ENCODE assay signal across 28 cellular contexts in the genomic region with DNA sequence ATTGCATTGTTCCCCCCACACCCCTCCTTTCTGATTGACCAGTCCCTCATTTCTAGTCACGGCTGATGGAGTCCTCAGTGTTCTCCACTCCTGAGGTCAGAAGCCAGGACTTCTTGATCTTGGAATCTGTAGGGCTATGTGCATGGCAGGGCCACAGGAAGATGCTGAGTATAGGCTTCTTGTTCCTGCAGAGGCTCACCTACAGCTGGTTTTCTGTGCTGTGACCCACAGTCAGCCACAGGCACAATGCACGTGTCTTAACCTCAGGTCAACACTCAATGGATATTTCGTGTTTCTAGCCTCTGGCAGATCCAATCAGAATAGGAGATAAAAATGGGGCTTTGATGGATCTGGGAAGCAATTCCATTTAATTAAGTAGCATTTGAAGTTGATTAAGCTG. TPM values are rescaled to one million over a fixed set of nuclear protein-coding genes. Genes with fewer than 3 reads are reported as not detected.
DNase-seq lines count a peak whose midpoint lies in the region; ATAC-seq and TF ChIP-seq lines count a peak whose summit lies in the region.
"Had no signal": no experiment of that assay in that cellular context is flagged by ENCODE, and none has a peak within 500 bp of the region (broad histone marks: within the 10 kb centered on the region; RNA-seq: fewer than 3 reads in every experiment).

No MANE protein-coding gene starts in this region.

- no peak overlapping the region for H3K4ac ChIP-seq in neuronal stem cell (ENCODE audit: low read length)

- H3K9me3 Mint-ChIP-seq in activated CD8-positive, alpha-beta T cell treated with anti-CD3 and anti-CD28 coated beads for 36 hours, result no peaks in the 10 kb centered on the region
- H3K9me3 Mint-ChIP-seq: CD4-positive, alpha-beta memory T cell had no signal

- CTCF ChIA-PET in activated CD8-positive, alpha-beta T cell treated with anti-CD3 and anti-CD28 coated beads for 36 hours (lab: Charles Lee), result interaction anchor here (1.5 to 1.6 kb wide), 2 partner anchors 27 to 33 kb away, joined by 4 to 5 read pairs; no protein-coding TSS in a partner anchor

- POLR2A ChIA-PET in activated CD8-positive, alpha-beta T cell treated with anti-CD3 and anti-CD28 coated beads for 36 hours (lab: Charles Lee), result no interaction called here

- H3K27ac ChIP-seq in neuronal stem cell (replicated peaks; ENCODE audit: low read length), result no peak overlapping the region
- H3K27ac ChIP-seq: BLaER1 had no signal

- H3K27me3 Mint-ChIP-seq in activated CD8-positive, alpha-beta T cell treated with anti-CD3 and anti-CD28 coated beads for 36 hours, result peaks cover 3% of the 10 kb centered on the region
- H3K27me3 Mint-ChIP-seq: CD4-positive, CD25-positive, alpha-beta regulatory T cell had no signal

- H3K27me3 ChIP-seq in neuronal stem cell (ENCODE audit: control insufficient read depth in 3 of 3, insufficient read depth in 3 of 3, low read depth in 1 of 3, low read length in 3 of 3), result peaks cover 0 to 8% (median 0%) of the 10 kb centered on the region in 3 experiments
- H3K27me3 ChIP-seq: BLaER1 had no signal

- DNase-seq in SK-N-DZ (ENCODE audit: low spot score) (peak; percentile 38), islet precursor cell (peak; percentile 16), neuronal stem cell (ENCODE audit: low spot score) (no peak), AG20443 (ENCODE audit: low spot score) (no peak), AG08395 (ENCODE audit: low spot score) (no peak)
- no peak for DNase-seq in activated CD8-positive, alpha-beta T cell treated with anti-CD3 and anti-CD28 coated beads for 36 hours
- DNase-seq: 8988T; ACHN; BE2C; C1 segment of cervical spinal cord; CD4-positive, alpha-beta memory T cell; CD4-positive, CD25-positive, alpha-beta regulatory T cell; CD8-positive, alpha-beta memory T cell; COR-L47; DMS 273 treated with DMSO at 0.1 percent for 48 hours; DMS153; DMS53; DMS79; DND-41; EL; GF-D8 had no signal

- H4K91ac ChIP-seq in neuronal stem cell (ENCODE audit: low read depth, low read length, poor library complexity), result no peak overlapping the region

- no peak overlapping the region for H2BK5ac ChIP-seq in neuronal stem cell (ENCODE audit: low read length)

- H3K23ac ChIP-seq in neuronal stem cell (ENCODE audit: low read depth, low read length, poor library complexity), result no peak overlapping the region

- no peaks in the 10 kb centered on the region for H3K9me3 ChIP-seq in neuronal stem cell (replicated peaks in 1 of 2; ENCODE audit: control insufficient read depth in 2 of 2, insufficient read depth in 1 of 2, low read depth in 1 of 2, low read length in 2 of 2)
- H3K9me3 ChIP-seq: BE2C, BLaER1 had no signal

- H3K27ac Mint-ChIP-seq in activated CD8-positive, alpha-beta T cell treated with anti-CD3 and anti-CD28 coated beads for 36 hours, result no peak overlapping the region
- H3K27ac Mint-ChIP-seq: CD14-positive monocyte; CD4-positive, alpha-beta memory T cell; CD4-positive, CD25-positive, alpha-beta regulatory T cell; CD8-positive, alpha-beta memory T cell had no signal

- no peak overlapping the region for H2AFZ ChIP-seq in neuronal stem cell (ENCODE audit: low read length)

- H3K36me3 Mint-ChIP-seq in activated CD8-positive, alpha-beta T cell treated with anti-CD3 and anti-CD28 coated beads for 36 hours (ENCODE audit: low read depth), result no peaks in the 10 kb centered on the region
- H3K36me3 Mint-ChIP-seq: CD14-positive monocyte; CD4-positive, alpha-beta memory T cell; CD4-positive, CD25-positive, alpha-beta regulatory T cell; CD8-positive, alpha-beta memory T cell had no signal

- no peak overlapping the region for H2BK12ac ChIP-seq in neuronal stem cell (ENCODE audit: low read length)

- no peak overlapping the region for H3K18ac ChIP-seq in neuronal stem cell (ENCODE audit: low read length)

- no peak overlapping the region for H4K8ac ChIP-seq in neuronal stem cell (ENCODE audit: low read depth, low read length)

- H2BK15ac ChIP-seq in neuronal stem cell (ENCODE audit: low read length), result no peak overlapping the region

- WGBS in neuronal stem cell (ENCODE audit: extremely low coverage in 2 of 2, insufficient read length in 2 of 2, insufficient replicate concordance in 1 of 2), 2 donors, result no CpG with 5 or more reads among the region's 3 CpGs

- H3K4me3 ChIP-seq in neuronal stem cell (ENCODE audit: low read length in 2 of 2), result no peak overlapping the region
- H3K4me3 ChIP-seq: BLaER1 had no signal

- no peak overlapping the region for H2BK120ac ChIP-seq in neuronal stem cell (ENCODE audit: low read depth, low read length)

- no peaks in the 10 kb centered on the region for H3K36me3 ChIP-seq in neuronal stem cell (replicated peaks in 1 of 2; ENCODE audit: control insufficient read depth in 2 of 2, insufficient read depth in 2 of 2, low read length in 2 of 2)
- H3K36me3 ChIP-seq: BE2C, BLaER1 had no signal

- no peak overlapping the region for H2AK5ac ChIP-seq in neuronal stem cell (ENCODE audit: low read depth, low read length)

- no peak for TF ChIP-seq CTCF in activated CD8-positive, alpha-beta T cell treated with anti-CD3 and anti-CD28 coated beads for 36 hours (IDR thresholded peaks at IDR 0.05)

- H3K4me3 Mint-ChIP-seq in activated CD8-positive, alpha-beta T cell treated with anti-CD3 and anti-CD28 coated beads for 36 hours, result no peak overlapping the region
- H3K4me3 Mint-ChIP-seq: CD14-positive monocyte; CD4-positive, alpha-beta memory T cell; CD4-positive, CD25-positive, alpha-beta regulatory T cell; CD8-positive, alpha-beta memory T cell had no signal

- peaks cover 0 to 7% of the 10 kb centered on the region in 2 donors for H3K4me1 ChIP-seq in neuronal stem cell (ENCODE audit: control insufficient read depth in 2 of 2, insufficient read depth in 1 of 2, low read depth in 1 of 2, low read length in 2 of 2)
- H3K4me1 ChIP-seq: BE2C, BLaER1 had no signal

- H3K4me1 Mint-ChIP-seq in activated CD8-positive, alpha-beta T cell treated with anti-CD3 and anti-CD28 coated beads for 36 hours (ENCODE audit: low read depth), result no peaks in the 10 kb centered on the region
- H3K4me1 Mint-ChIP-seq: CD14-positive monocyte; CD4-positive, alpha-beta memory T cell; CD4-positive, CD25-positive, alpha-beta regulatory T cell; CD8-positive, alpha-beta memory T cell had no signal

- intact Hi-C loops in activated CD8-positive, alpha-beta T cell treated with anti-CD3 and anti-CD28 coated beads for 36 hours (cut with micrococcal nuclease), result no loop called here

- H3K14ac ChIP-seq in neuronal stem cell (ENCODE audit: low read length), result peak overlapping the region; percentile 64

- no peak overlapping the region for H3K4me2 ChIP-seq in neuronal stem cell (ENCODE audit: insufficient read depth, low read length, poor library complexity, severe bottlenecking)
- H3K4me2 ChIP-seq: BLaER1 had no signal

- no peak overlapping the region for H3K9ac ChIP-seq in neuronal stem cell (ENCODE audit: low read depth, low read length, poor library complexity)
- H3K9ac ChIP-seq: BLaER1 had no signal

- no peaks in the 10 kb centered on the region for H3K79me1 ChIP-seq in neuronal stem cell (ENCODE audit: low read depth, low read length)

- no peak for ATAC-seq in HG03571 (IDR thresholded peaks at IDR 0.05; ENCODE audit: unreplicated experiment)
- no peak for ATAC-seq in activated CD8-positive, alpha-beta T cell treated with anti-CD3 and anti-CD28 coated beads for 36 hours

RNA-seq across cellular contexts. Expression of gene CXCL14, which starts 14.3 kb away (rescaled TPM):
- not detected in 2 replicates for polyA plus RNA-seq in SK-N-DZ (2014; cell fraction: cytosol; rRNA removed)
- not detected in 2 replicates for polyA plus RNA-seq in SK-N-DZ (2014; cell fraction: nucleus; rRNA removed)
- 1.7 TPM for polyA plus RNA-seq in neuronal stem cell (2013, experiment 1 of 2)
- polyA plus RNA-seq in neuronal stem cell (2013, experiment 2 of 2), result 1.8 TPM
- not detected for total RNA-seq in activated CD8-positive, alpha-beta T cell treated with anti-CD3 and anti-CD28 coated beads for 36 hours
- total RNA-seq: A673; CD4-positive, alpha-beta memory T cell; CD4-positive, CD25-positive, alpha-beta regulatory T cell; CD8-positive, alpha-beta memory T cell; G401 had no signal
- polyA plus RNA-seq: AG04450; CD4-positive, alpha-beta memory T cell; CD4-positive, CD25-positive, alpha-beta regulatory T cell; CD8-positive, alpha-beta memory T cell had no signal

RNA-seq across cellular contexts. Expression of gene NEUROG1, which starts 57.4 kb away (rescaled TPM):
- polyA plus RNA-seq in SK-N-DZ (2014; cell fraction: cytosol; rRNA removed), result 0.66 and 0.77 TPM in 2 replicates
- polyA plus RNA-seq in SK-N-DZ (2014; cell fraction: nucleus; rRNA removed), result 0.53 and 0.64 TPM in 2 replicates
- polyA plus RNA-seq in neuronal stem cell (2013, experiment 1 of 2), result 0.04 TPM
- 0.03 TPM for polyA plus RNA-seq in neuronal stem cell (2013, experiment 2 of 2)
- total RNA-seq in activated CD8-positive, alpha-beta T cell treated with anti-CD3 and anti-CD28 coated beads for 36 hours, result not detected
- total RNA-seq: A673; CD4-positive, alpha-beta memory T cell; CD4-positive, CD25-positive, alpha-beta regulatory T cell; CD8-positive, alpha-beta memory T cell; Daoy; G401 had no signal
- polyA plus RNA-seq: AG04450; CD14-positive monocyte; CD4-positive, alpha-beta memory T cell; CD4-positive, CD25-positive, alpha-beta regulatory T cell; CD8-positive, alpha-beta memory T cell had no signal

Comparison
In these comparisons a context has a peak if more than half of its experiments do, and no peak if none do; other contexts are left out.
1. DNase-seq: peak in SK-N-DZ (single experiment) and islet precursor cell (single experiment); none in neuronal stem cell (single experiment), AG20443 (single experiment), activated CD8-positive, alpha-beta T cell treated with anti-CD3 and anti-CD28 coated beads for 36 hours (single experiment) and AG08395 (single experiment).